16 cellular contexts compared by ENCODE assay signal in genomic region chr5:156103116-156103860, GRCh38.
A peak's percentile ranks its signal among the peaks of the same experiment; 100 is the strongest.
DNase-seq lines count a peak whose midpoint lies in the region; ATAC-seq, FAIRE-seq and TF ChIP-seq lines count a peak whose summit lies in the region.
"Had no signal": no experiment of that assay in that cellular context is flagged by ENCODE, and none has a peak within 500 bp of the region (broad histone marks: within the 10 kb centered on the region; RNA-seq: fewer than 3 reads in every experiment).

No MANE protein-coding gene starts in this region.

- TF ChIP-seq POLR2A in A549 (IDR thresholded peaks at IDR 0.05; ENCODE audit: low read length) = no peak

- TF ChIP-seq RAD21 in A549 (conservative IDR thresholded peaks at IDR 0.05 in 1 of 2, IDR thresholded peaks at IDR 0.05 in 1 of 2) = no peak

- no peak for TF ChIP-seq EP300 in A549 (IDR thresholded peaks at IDR 0.05)

- no peaks in the 10 kb centered on the region for H3K27me3 ChIP-seq in adipocyte (replicated peaks; ENCODE audit: control insufficient read depth, insufficient read depth, low read length)

- peaks cover 20% of the 10 kb centered on the region for H3K4me1 ChIP-seq in A549
- H3K4me1 ChIP-seq in adipocyte (ENCODE audit: control insufficient read depth, insufficient read depth, low read length) = no peaks in the 10 kb centered on the region

- POLR2A ChIA-PET in A549 (lab: Yijun Ruan, JAX) (no interaction called here), HEK293T (lab: Yijun Ruan, JAX) (no interaction called here)

- 47% methylated on average over 2 of the region's 2 CpGs for WGBS in A549 (ENCODE audit: missing lambda C conversion rate)

- ATAC-seq in A549 = peak; percentile 70 to 80; a peak in 5 of 6 replicates
- ATAC-seq: K562 had no signal

- no peaks in the 10 kb centered on the region for H3K36me3 ChIP-seq in adipocyte (ENCODE audit: control insufficient read depth, insufficient read depth, low read length, severe bottlenecking)

- H3K9ac ChIP-seq in adipocyte (ENCODE audit: low read length) = no peak overlapping the region

- H3K9me3 ChIP-seq in A549 (no peaks in the 10 kb centered on the region), adipocyte (ENCODE audit: control insufficient read depth, low read length) (no peaks in the 10 kb centered on the region)

- CTCF ChIA-PET in A549 (lab: Yijun Ruan, JAX) (no interaction called here), HEK293T (lab: Yijun Ruan, JAX) (no interaction called here)

- peak overlapping the region; percentile 20 for H3K4me2 ChIP-seq in A549

- FAIRE-seq in A549 (lab: Jason Lieb, UNC) = peak; percentile 67
- FAIRE-seq: A204.1, H1, K562 had no signal

- DNase-seq in A549 (ENCODE audit: low read depth in 1 of 2, low spot score in 1 of 2) = peak in 1 of 2 experiments; percentile 51
- peak; percentile 54 for DNase-seq in HCEC 1CT
- peak; percentile 16 for DNase-seq in adipocyte (ENCODE audit: low read depth)
- DNase-seq in glomerular visceral epithelial cell (ENCODE audit: extremely low spot score) = peak; percentile 61
- DNase-seq in SW480 (ENCODE audit: low spot score) = no peak
- no peak for DNase-seq in HEK293T (ENCODE audit: extremely low spot score)
- DNase-seq in SK-N-DZ (ENCODE audit: low spot score) = no peak
- DNase-seq in NCI-H2196 treated with DMSO at 0.1 percent for 48 hours (lab: John Stamatoyannopoulos, UW; ENCODE audit: unreplicated experiment) = no peak
- DNase-seq: CD4-positive, alpha-beta T cell; NCI-H1092; NCI-H2107; SHP77 had no signal

- peak overlapping the region; percentile 55 to 58; a peak in 5 of 6 replicates for H3K27ac ChIP-seq in A549
- H3K27ac ChIP-seq: HL-60 had no signal

- no peak for TF ChIP-seq CTCF in A549 (IDR thresholded peaks at IDR 0.05)

- H3K4me3 ChIP-seq in A549 (no peak overlapping the region), adipocyte (ENCODE audit: low read length) (no peak overlapping the region)
- H3K4me3 ChIP-seq: K562 had no signal

TF ChIP-seq in A549, 52 proteins besides CTCF, POLR2A, EP300 and RAD21:
- TF ChIP-seq FOSL2 (IDR thresholded peaks at IDR 0.05) = no peak
- peak; percentile 18; the same call in 1 of the 2 replicates for TF ChIP-seq FOSL2 (CRISPR knock-in tag; IDR thresholded peaks at IDR 0.05)
- peak; percentile 56 for TF ChIP-seq MAFK (IDR thresholded peaks at IDR 0.05; ENCODE audit: partially characterized antibody)
- TF ChIP-seq KDM1A (IDR thresholded peaks at IDR 0.05; ENCODE audit: low read depth) = no peak
- TF ChIP-seq JUNB (IDR thresholded peaks at IDR 0.05) = peak; percentile 34; the same call in 1 of the 2 replicates
- no peak for TF ChIP-seq FOXS1 (CRISPR knock-in tag; IDR thresholded peaks at IDR 0.05)

TF ChIP-seq in HEK293T, 16 proteins besides CTCF, POLR2A, EP300 and RAD21:
- TF ChIP-seq FOXA1 (IDR thresholded peaks at IDR 0.05) = no peak
- TF ChIP-seq PKNOX1 (IDR thresholded peaks at IDR 0.05) = no peak
- TF ChIP-seq BHLHE40 (IDR thresholded peaks at IDR 0.05; ENCODE audit: borderline replicate concordance) = no peak
- TF ChIP-seq NFRKB (IDR thresholded peaks at IDR 0.05) = no peak
- TF ChIP-seq ARNT (IDR thresholded peaks at IDR 0.05) = no peak
- TF ChIP-seq TARDBP (IDR thresholded peaks at IDR 0.05) = no peak
- TF ChIP-seq CTBP1 (IDR thresholded peaks at IDR 0.05; ENCODE audit: borderline replicate concordance) = no peak
- TF ChIP-seq L3MBTL2 (conservative IDR thresholded peaks at IDR 0.05) = no peak
- TF ChIP-seq HDGF (IDR thresholded peaks at IDR 0.05; ENCODE audit: borderline replicate concordance) = no peak
- no peak for TF ChIP-seq LEF1 (IDR thresholded peaks at IDR 0.05; ENCODE audit: borderline replicate concordance)
- no peak for TF ChIP-seq ELF4 (IDR thresholded peaks at IDR 0.05)
- TF ChIP-seq SUZ12 (IDR thresholded peaks at IDR 0.05) = no peak
- TF ChIP-seq FOXM1 (IDR thresholded peaks at IDR 0.05; ENCODE audit: borderline replicate concordance) = no peak

Comparison
In these comparisons a context has a peak if more than half of its experiments do, and no peak if none do; other contexts are left out.
1. DNase-seq: peak in HCEC 1CT (single experiment), adipocyte (single experiment) and glomerular visceral epithelial cell (single experiment); none in SW480 (single experiment), HEK293T (single experiment), SK-N-DZ (single experiment) and NCI-H2196 treated with DMSO at 0.1 percent for 48 hours (single experiment).